8 cellular contexts compared by ENCODE assay signal in the genomic region with DNA sequence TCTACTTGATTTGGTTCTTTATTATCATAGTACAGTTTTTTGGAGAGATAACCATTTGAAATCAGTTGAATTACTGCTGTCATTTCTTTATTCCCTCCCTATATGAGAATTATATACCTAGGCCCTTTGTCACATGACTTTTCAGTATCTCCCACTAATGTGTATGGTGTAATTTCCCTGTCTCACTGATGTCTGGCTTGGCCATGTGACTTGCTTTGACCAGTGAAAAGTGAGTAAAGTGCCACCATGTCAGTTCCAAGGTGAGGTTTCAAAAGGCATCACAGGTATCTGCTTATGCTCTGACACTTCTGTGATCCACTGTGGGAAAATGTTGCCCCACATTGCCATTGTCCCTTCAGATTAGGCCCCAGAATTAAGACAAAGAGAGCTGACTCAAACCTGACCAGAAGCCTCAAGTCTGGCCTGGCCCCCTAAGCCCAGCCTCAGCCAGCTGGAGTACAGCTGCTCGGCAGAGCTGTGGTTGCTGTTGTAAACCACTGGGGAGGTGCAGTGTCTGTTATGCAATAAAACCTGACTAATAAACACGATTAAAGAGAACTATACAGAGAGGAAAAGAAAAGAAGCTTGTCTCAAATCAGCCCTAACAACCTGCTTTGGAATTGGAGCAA. TPM values are rescaled to one million over a fixed set of nuclear protein-coding genes. Genes with fewer than 3 reads are reported as not detected.
A peak's percentile ranks its signal among the peaks of the same experiment; 100 is the strongest.
DNase-seq lines count a peak whose midpoint lies in the region; ATAC-seq and TF ChIP-seq lines count a peak whose summit lies in the region.

No MANE protein-coding gene starts in this region.

- no peak overlapping the region for H3K9ac ChIP-seq in adipocyte (ENCODE audit: low read length)

- peak in 1 of 2 donors; percentile 66 for ATAC-seq in activated T-cell treated with anti-CD3 and anti-CD28 coated beads, Interleukin-2, amount 50 U/mL, for 72 hours (replicated peaks in 1 of 2)
- ATAC-seq in HG03097 (IDR thresholded peaks at IDR 0.05; ENCODE audit: low FRiP score, unreplicated experiment) = peak; percentile 52

- no peaks in the 10 kb centered on the region for H3K9me3 Mint-ChIP-seq in activated T-cell treated with anti-CD3 and anti-CD28 coated beads, Interleukin-2, amount 50 U/mL, for 72 hours
- no peaks in the 10 kb centered on the region for H3K9me3 Mint-ChIP-seq in activated T-cell treated with anti-CD3 and anti-CD28 coated beads, Interleukin-2, amount 50 U/mL, for 24 hours
- no peaks in the 10 kb centered on the region for H3K9me3 Mint-ChIP-seq in nephron

- no peaks in the 10 kb centered on the region for H3K27me3 Mint-ChIP-seq in activated T-cell treated with anti-CD3 and anti-CD28 coated beads, Interleukin-2, amount 50 U/mL, for 72 hours (ENCODE audit: low read depth)
- no peaks in the 10 kb centered on the region for H3K27me3 Mint-ChIP-seq in activated T-cell treated with anti-CD3 and anti-CD28 coated beads, Interleukin-2, amount 50 U/mL, for 24 hours
- no peaks in the 10 kb centered on the region for H3K27me3 Mint-ChIP-seq in nephron (ENCODE audit: low read depth)

- H3K4me1 ChIP-seq in adipocyte (ENCODE audit: control insufficient read depth, insufficient read depth, low read length) = peaks cover 28% of the 10 kb centered on the region

- H3K27me3 ChIP-seq in adipocyte (replicated peaks; ENCODE audit: control insufficient read depth, insufficient read depth, low read length) = no peaks in the 10 kb centered on the region

- H3K27ac ChIP-seq in caudate nucleus (ENCODE audit: low read depth, low read length) = no peak overlapping the region

- H3K4me3 ChIP-seq in adipocyte (ENCODE audit: low read length) = peak overlapping the region; percentile 20

- H3K4me1 Mint-ChIP-seq in activated T-cell treated with anti-CD3 and anti-CD28 coated beads, Interleukin-2, amount 50 U/mL, for 72 hours (ENCODE audit: low read depth) = no peaks in the 10 kb centered on the region
- peaks cover 9% of the 10 kb centered on the region for H3K4me1 Mint-ChIP-seq in activated T-cell treated with anti-CD3 and anti-CD28 coated beads, Interleukin-2, amount 50 U/mL, for 24 hours (ENCODE audit: low read depth)
- peaks cover 53% of the 10 kb centered on the region for H3K4me1 Mint-ChIP-seq in nephron

- H3K9me3 ChIP-seq in adipocyte (ENCODE audit: control insufficient read depth, low read length) = no peaks in the 10 kb centered on the region

- H3K36me3 ChIP-seq in adipocyte (ENCODE audit: control insufficient read depth, insufficient read depth, low read length, severe bottlenecking) = peaks cover 65% of the 10 kb centered on the region

- no peak for TF ChIP-seq CTCF in nephron (IDR thresholded peaks at IDR 0.05; ENCODE audit: unreplicated experiment in 3 of 3)

- no peak for DNase-seq in activated T-cell treated with anti-CD3 and anti-CD28 coated beads, Interleukin-2, amount 50 U/mL, for 72 hours
- DNase-seq in activated T-cell treated with anti-CD3 and anti-CD28 coated beads, Interleukin-2, amount 50 U/mL, for 24 hours = no peak
- DNase-seq in adipocyte (ENCODE audit: low read depth) (peak; percentile 81), caudate nucleus (lab: John Stamatoyannopoulos, UW) (no peak), DMS79 treated with DMSO at 0.1 percent for 48 hours (lab: John Stamatoyannopoulos, UW) (no peak)
- DNase-seq in activated CD4-positive, CD25-positive, alpha-beta regulatory T cell (lab: John Stamatoyannopoulos, UW) = no peak

- no peak overlapping the region for H3K4me3 Mint-ChIP-seq in activated T-cell treated with anti-CD3 and anti-CD28 coated beads, Interleukin-2, amount 50 U/mL, for 72 hours
- no peak overlapping the region for H3K4me3 Mint-ChIP-seq in activated T-cell treated with anti-CD3 and anti-CD28 coated beads, Interleukin-2, amount 50 U/mL, for 24 hours
- no peak overlapping the region for H3K4me3 Mint-ChIP-seq in nephron

- peak overlapping the region; percentile 6 for H3K27ac Mint-ChIP-seq in activated T-cell treated with anti-CD3 and anti-CD28 coated beads, Interleukin-2, amount 50 U/mL, for 72 hours
- no peak overlapping the region for H3K27ac Mint-ChIP-seq in activated T-cell treated with anti-CD3 and anti-CD28 coated beads, Interleukin-2, amount 50 U/mL, for 24 hours
- peak overlapping the region in 2 of 3 experiments; percentile 65 to 77 for H3K27ac Mint-ChIP-seq in nephron

- peaks cover 4 to 8% of the 10 kb centered on the region in 2 donors for H3K36me3 Mint-ChIP-seq in activated T-cell treated with anti-CD3 and anti-CD28 coated beads, Interleukin-2, amount 50 U/mL, for 72 hours (ENCODE audit: insufficient read depth in 2 of 2)
- peaks cover 67% of the 10 kb centered on the region for H3K36me3 Mint-ChIP-seq in activated T-cell treated with anti-CD3 and anti-CD28 coated beads, Interleukin-2, amount 50 U/mL, for 24 hours (ENCODE audit: low read depth)
- peaks cover 30% of the 10 kb centered on the region for H3K36me3 Mint-ChIP-seq in nephron (ENCODE audit: low read depth)

RNA-seq across cellular contexts. Expression of gene SETD7, which starts 27.5 kb away (rescaled TPM):
- 10 to 100 TPM; 19.8 to 20.8 TPM for total RNA-seq in activated T-cell treated with anti-CD3 and anti-CD28 coated beads, Interleukin-2, amount 50 U/mL, for 72 hours
